25 cellular contexts compared by ENCODE assay signal in genomic region chr7:156611393-156612010, GRCh38. TPM values are rescaled to one million over a fixed set of nuclear protein-coding genes. Genes with fewer than 3 reads are reported as not detected.
A peak's percentile ranks its signal among the peaks of the same experiment; 100 is the strongest.
DNase-seq lines count a peak whose midpoint lies in the region; ATAC-seq lines count a peak whose summit lies in the region.
"Had no signal": no experiment of that assay in that cellular context is flagged by ENCODE, and none has a peak within 500 bp of the region (broad histone marks: within the 10 kb centered on the region; RNA-seq: fewer than 3 reads in every experiment).

No MANE protein-coding gene starts in this region.

- no peaks in the 10 kb centered on the region for H3K79me1 ChIP-seq in neuronal stem cell (ENCODE audit: low read depth, low read length)

- no peak overlapping the region for H3K27ac ChIP-seq in neuronal stem cell (replicated peaks; ENCODE audit: low read length)
- H3K27ac ChIP-seq: SJCRH30 had no signal

- H2BK5ac ChIP-seq in neuronal stem cell (ENCODE audit: low read length): no peak overlapping the region

- no peaks in the 10 kb centered on the region for H3K4me1 ChIP-seq in neuronal stem cell (ENCODE audit: control insufficient read depth in 2 of 2, insufficient read depth in 1 of 2, low read depth in 1 of 2, low read length in 2 of 2)
- H3K4me1 ChIP-seq: BE2C, SJCRH30 had no signal

- H2BK120ac ChIP-seq in neuronal stem cell (ENCODE audit: low read depth, low read length): no peak overlapping the region

- H2BK15ac ChIP-seq in neuronal stem cell (ENCODE audit: low read length): no peak overlapping the region

- H2AFZ ChIP-seq in neuronal stem cell (ENCODE audit: low read length): no peak overlapping the region

- peak overlapping the region; percentile 58 for H3K18ac ChIP-seq in neuronal stem cell (ENCODE audit: low read length)

- peak overlapping the region; percentile 27 for H4K91ac ChIP-seq in neuronal stem cell (ENCODE audit: low read depth, low read length, poor library complexity)

- H3K36me3 ChIP-seq in neuronal stem cell (replicated peaks in 1 of 2; ENCODE audit: control insufficient read depth in 2 of 2, insufficient read depth in 2 of 2, low read length in 2 of 2) (no peaks in the 10 kb centered on the region), H7 (replicated peaks; ENCODE audit: control insufficient read depth, insufficient read depth, low read length) (no peaks in the 10 kb centered on the region)
- H3K36me3 ChIP-seq: BE2C, SJCRH30 had no signal

- no peak overlapping the region for H2BK12ac ChIP-seq in neuronal stem cell (ENCODE audit: low read length)

- DNase-seq in T-helper 17 cell (no peak), left kidney (ENCODE audit: low read depth, low spot score) (peak; percentile 54), neuronal stem cell (ENCODE audit: low spot score) (no peak), H7 (no peak)
- DNase-seq: BE2C; DMS53; GOT3; Kasumi-1; NCI-H1105; NCI-H1436 treated with DMSO at 0.1 percent for 48 hours; NCI-H187 treated with DMSO at 0.1 percent for 48 hours; NCI-H2107; NCI-H446; NCI-H524 treated with DMSO at 0.1 percent for 48 hours; NCI-H82; NK-92 treated with Interleukin-12 subunit alpha and Interleukin-12 subunit beta, amount 100 ng/mL, for 24 hours; PC-3; SJCRH30 had no signal

- peaks cover 34% of the 10 kb centered on the region for H3K4me1 Mint-ChIP-seq in T-helper 17 cell

- H3K27ac Mint-ChIP-seq in T-helper 17 cell: peak overlapping the region; percentile 90

- no peak overlapping the region for H3K4me3 ChIP-seq in neuronal stem cell (ENCODE audit: low read length in 2 of 2)
- no peak overlapping the region for H3K4me3 ChIP-seq in H7 (ENCODE audit: insufficient read depth, low read depth, low read length)
- H3K4me3 ChIP-seq: K562, SJCRH30 had no signal

- H3K27me3 ChIP-seq in neuronal stem cell (ENCODE audit: control insufficient read depth in 3 of 3, insufficient read depth in 3 of 3, low read depth in 1 of 3, low read length in 3 of 3) (peaks cover 0 to 23% (median 4%) of the 10 kb centered on the region in 3 experiments), H7 (ENCODE audit: control insufficient read depth, insufficient read depth, low read length) (peaks cover 7% of the 10 kb centered on the region; the same call in 1 of the 2 replicates)

- H2AK5ac ChIP-seq in neuronal stem cell (ENCODE audit: low read depth, low read length): no peak overlapping the region

- no peak for ATAC-seq in T-helper 17 cell
- no peak for ATAC-seq in GM21529 (IDR thresholded peaks at IDR 0.05; ENCODE audit: unreplicated experiment)
- ATAC-seq in HG02571 (IDR thresholded peaks at IDR 0.05; ENCODE audit: unreplicated experiment): no peak
- ATAC-seq in HG02798 (IDR thresholded peaks at IDR 0.05; ENCODE audit: poor library complexity, unreplicated experiment): no peak
- ATAC-seq: HCT116, PC-3, Right ventricle myocardium inferior, SK-N-SH treated with all-trans-retinoic acid at 6 μM for 48 hours had no signal

- H3K4ac ChIP-seq in neuronal stem cell (ENCODE audit: low read length): no peak overlapping the region

- WGBS in neuronal stem cell (ENCODE audit: extremely low coverage in 2 of 2, insufficient read length in 2 of 2, insufficient replicate concordance in 1 of 2), 2 donors: no CpG with 5 or more reads among the region's 10 CpGs

- H3K4me2 ChIP-seq in neuronal stem cell (ENCODE audit: insufficient read depth, low read length, poor library complexity, severe bottlenecking): no peak overlapping the region

- H3K9me3 ChIP-seq in T-helper 17 cell (ENCODE audit: control insufficient read depth, low read length, poor library complexity, severe bottlenecking): no peaks in the 10 kb centered on the region
- no peaks in the 10 kb centered on the region for H3K9me3 ChIP-seq in neuronal stem cell (replicated peaks in 1 of 2; ENCODE audit: control insufficient read depth in 2 of 2, insufficient read depth in 1 of 2, low read depth in 1 of 2, low read length in 2 of 2)
- H3K9me3 ChIP-seq: BE2C, SJCRH30 had no signal

- H3K36me3 Mint-ChIP-seq in T-helper 17 cell (ENCODE audit: low read depth): no peaks in the 10 kb centered on the region

- H3K23ac ChIP-seq in neuronal stem cell (ENCODE audit: low read depth, low read length, poor library complexity): no peak overlapping the region

- peaks cover 7% of the 10 kb centered on the region for H3K27me3 Mint-ChIP-seq in T-helper 17 cell

- no peak overlapping the region for H3K4me3 Mint-ChIP-seq in T-helper 17 cell

- H4K8ac ChIP-seq in neuronal stem cell (ENCODE audit: low read depth, low read length): no peak overlapping the region

- H3K9ac ChIP-seq in neuronal stem cell (ENCODE audit: low read depth, low read length, poor library complexity): no peak overlapping the region

- no peak overlapping the region for H3K14ac ChIP-seq in neuronal stem cell (ENCODE audit: low read length)

RNA-seq across cellular contexts. Expression of gene RNF32, which starts 29.1 kb away (rescaled TPM):
- total RNA-seq in T-helper 17 cell: 1 to 10 TPM; 1.7 to 1.8 TPM
- 4.8 TPM for polyA plus RNA-seq in neuronal stem cell (2013, experiment 1 of 2)
- polyA plus RNA-seq in neuronal stem cell (2013, experiment 2 of 2): 5.2 TPM
- total RNA-seq in H7 (2014; rRNA removed; shearing (Covaris generic)): 1.0 and 1.1 TPM in 2 replicates
